In genomic region chr5:139680368-139681111, GRCh38 we compare ENCODE assay signal across 1 cellular context.
TF ChIP-seq lines count a peak whose summit lies in the region.

No MANE protein-coding gene starts in this region.

TF ChIP-seq in H1, 55 proteins besides CTCF, POLR2A, EP300 and RAD21 (continued from another document):
- TF ChIP-seq NANOG (IDR thresholded peaks at IDR 0.05; ENCODE audit: insufficient read depth, low read depth, low read length, poor library complexity, severe bottlenecking) (no peak), PHF8 (conservative IDR thresholded peaks at IDR 0.05; ENCODE audit: low read depth, low read length) (no peak), SP2 (IDR thresholded peaks at IDR 0.05; ENCODE audit: low read length) (no peak), NRF1 (IDR thresholded peaks at IDR 0.05; ENCODE audit: low read depth, low read length) (no peak), GTF2F1 (IDR thresholded peaks at IDR 0.05; ENCODE audit: borderline replicate concordance, low read depth, low read length) (no peak), RBBP5 (IDR thresholded peaks at IDR 0.05; ENCODE audit: borderline replicate concordance, low read depth, low read length) (no peak), TAF7 (optimal IDR thresholded peaks at IDR 0.05; ENCODE audit: borderline replicate concordance, low read depth, low read length) (no peak), ATF2 (IDR thresholded peaks at IDR 0.05; ENCODE audit: low read length) (no peak), CREB1 (IDR thresholded peaks at IDR 0.05) (no peak), SUZ12 (IDR thresholded peaks at IDR 0.05; ENCODE audit: low read length) (no peak), EZH2 (IDR thresholded peaks at IDR 0.05; ENCODE audit: low read depth, low read length, severe bottlenecking) (no peak), TEAD4 (IDR thresholded peaks at IDR 0.05; ENCODE audit: low read depth, low read length) (no peak)
